8 cellular contexts compared by ENCODE assay signal in genomic region chr12:12791756-12792346, GRCh38. TPM values are rescaled to one million over a fixed set of nuclear protein-coding genes. Genes with fewer than 3 reads are reported as not detected.
A peak's percentile ranks its signal among the peaks of the same experiment; 100 is the strongest.
DNase-seq lines count a peak whose midpoint lies in the region; TF ChIP-seq lines count a peak whose summit lies in the region.

No MANE protein-coding gene starts in this region.

- H3K9me3 ChIP-seq in endocrine pancreas (ENCODE audit: control insufficient read depth, low read length) (no peaks in the 10 kb centered on the region), osteoblast (ENCODE audit: low read depth, low read length) (no peaks in the 10 kb centered on the region)

- H3K36me3 ChIP-seq in endocrine pancreas (ENCODE audit: control insufficient read depth, insufficient read depth, low read length), result no peaks in the 10 kb centered on the region
- H3K36me3 ChIP-seq in osteoblast (ENCODE audit: insufficient read depth, low read length), result no peaks in the 10 kb centered on the region

- no peaks in the 10 kb centered on the region for H3K4me1 ChIP-seq in endocrine pancreas (ENCODE audit: control insufficient read depth, insufficient read depth, low read length)
- H3K4me1 ChIP-seq in osteoblast (ENCODE audit: insufficient read depth, low read length), result peaks cover 24% of the 10 kb centered on the region

- peaks cover 1% of the 10 kb centered on the region for H3K36me3 Mint-ChIP-seq in activated T-helper 1 cell treated with anti-CD3 and anti-CD28 coated beads, Interleukin-12 subunit alpha, Interleukin-12 subunit beta, Interleukin-2, Interleukin-4 antibody, amounts not matched to agents 30 ng/mL and 10 ng/mL and 1 ng/mL, durations not matched to agents 14 hours and 24 hours and 36 hours (ENCODE audit: low read depth)

- H3K79me2 ChIP-seq in osteoblast (ENCODE audit: insufficient read depth, low read length), result peaks cover 13% of the 10 kb centered on the region

- peaks cover 26% of the 10 kb centered on the region for H3K4me1 Mint-ChIP-seq in activated T-helper 1 cell treated with anti-CD3 and anti-CD28 coated beads, Interleukin-12 subunit alpha, Interleukin-12 subunit beta, Interleukin-2, Interleukin-4 antibody, amounts not matched to agents 30 ng/mL and 10 ng/mL and 1 ng/mL, durations not matched to agents 14 hours and 24 hours and 36 hours (ENCODE audit: low read depth)

- no peaks in the 10 kb centered on the region for H3K9me3 Mint-ChIP-seq in activated T-helper 1 cell treated with anti-CD3 and anti-CD28 coated beads, Interleukin-12 subunit alpha, Interleukin-12 subunit beta, Interleukin-2, Interleukin-4 antibody, amounts not matched to agents 30 ng/mL and 10 ng/mL and 1 ng/mL, durations not matched to agents 14 hours and 24 hours and 36 hours

- intact Hi-C loops in activated T-helper 1 cell treated with anti-CD3 and anti-CD28 coated beads, Interleukin-12 subunit alpha, Interleukin-12 subunit beta, Interleukin-2, Interleukin-4 antibody, amounts not matched to agents 30 ng/mL and 10 ng/mL and 1 ng/mL, durations not matched to agents 14 hours and 24 hours and 36 hours (cut with micrococcal nuclease), result no loop called here

- H3K27me3 ChIP-seq in endocrine pancreas (ENCODE audit: control insufficient read depth, insufficient read depth, low read length) (no peaks in the 10 kb centered on the region), osteoblast (ENCODE audit: insufficient read depth, low read length) (no peaks in the 10 kb centered on the region)

- H3K27ac ChIP-seq in osteoblast (ENCODE audit: low read depth, low read length), result no peak overlapping the region

- H4K20me1 ChIP-seq in osteoblast (ENCODE audit: insufficient read depth, low read length), result no peaks in the 10 kb centered on the region

- H3K4me3 Mint-ChIP-seq in activated T-helper 1 cell treated with anti-CD3 and anti-CD28 coated beads, Interleukin-12 subunit alpha, Interleukin-12 subunit beta, Interleukin-2, Interleukin-4 antibody, amounts not matched to agents 30 ng/mL and 10 ng/mL and 1 ng/mL, durations not matched to agents 14 hours and 24 hours and 36 hours, result no peak overlapping the region

- DNase-seq in Daoy (ENCODE audit: low read depth), result peak; percentile 43
- peak; percentile 19 for DNase-seq in NCI-H345 treated with DMSO at 0.1 percent for 48 hours (lab: John Stamatoyannopoulos, UW; ENCODE audit: unreplicated experiment)
- DNase-seq in osteoblast (ENCODE audit: insufficient read length, low spot score, missing footprints), result peak; percentile 44
- DNase-seq in GM19240 (ENCODE audit: insufficient read length, low spot score), result no peak
- no peak for DNase-seq in activated T-helper 1 cell treated with anti-CD3 and anti-CD28 coated beads, Interleukin-12 subunit alpha, Interleukin-12 subunit beta, Interleukin-2, Interleukin-4 antibody, amounts not matched to agents 30 ng/mL and 10 ng/mL and 1 ng/mL, durations not matched to agents 14 hours and 24 hours and 36 hours (ENCODE audit: low spot score)
- no peak for DNase-seq in NOMO-1 treated with DMSO at 0.1 percent for 48 hours (lab: John Stamatoyannopoulos, UW; ENCODE audit: unreplicated experiment)
- DNase-seq in UCSD-AML1 (lab: John Stamatoyannopoulos, UW; ENCODE audit: unreplicated experiment), result no peak

- no peak overlapping the region for H3K9ac ChIP-seq in endocrine pancreas (ENCODE audit: control insufficient read depth, insufficient read depth, low read length)

- H3K4me3 ChIP-seq in endocrine pancreas (ENCODE audit: control insufficient read depth, insufficient read depth, low read length), result peak overlapping the region; percentile 55
- peak overlapping the region; percentile 6 for H3K4me3 ChIP-seq in osteoblast (ENCODE audit: insufficient read depth, low read length)

- H3K27me3 Mint-ChIP-seq in activated T-helper 1 cell treated with anti-CD3 and anti-CD28 coated beads, Interleukin-12 subunit alpha, Interleukin-12 subunit beta, Interleukin-2, Interleukin-4 antibody, amounts not matched to agents 30 ng/mL and 10 ng/mL and 1 ng/mL, durations not matched to agents 14 hours and 24 hours and 36 hours (ENCODE audit: insufficient read depth), result no peaks in the 10 kb centered on the region

- peak overlapping the region; percentile 7 for H2AFZ ChIP-seq in osteoblast (ENCODE audit: low read length)

- no peak overlapping the region for H3K27ac Mint-ChIP-seq in activated T-helper 1 cell treated with anti-CD3 and anti-CD28 coated beads, Interleukin-12 subunit alpha, Interleukin-12 subunit beta, Interleukin-2, Interleukin-4 antibody, amounts not matched to agents 30 ng/mL and 10 ng/mL and 1 ng/mL, durations not matched to agents 14 hours and 24 hours and 36 hours

- no peak for TF ChIP-seq CTCF in osteoblast (IDR thresholded peaks at IDR 0.05; ENCODE audit: extremely low read depth, low read depth, low read length)

- peak overlapping the region; percentile 19 for H3K4me2 ChIP-seq in osteoblast (ENCODE audit: insufficient read depth, low read length)

RNA-seq across cellular contexts. Expression of gene APOLD1, which starts 6.4 kb away (rescaled TPM):
- total RNA-seq in Daoy (2014; rRNA removed; shearing (Covaris generic)), result 8.4 and 10.2 TPM in 2 replicates
- total RNA-seq in osteoblast, result 3.2 and 3.3 TPM in 2 replicates
- total RNA-seq in activated T-helper 1 cell treated with anti-CD3 and anti-CD28 coated beads, Interleukin-12 subunit alpha, Interleukin-12 subunit beta, Interleukin-2, Interleukin-4 antibody, amounts not matched to agents 30 ng/mL and 10 ng/mL and 1 ng/mL, durations not matched to agents 14 hours and 24 hours and 36 hours, result 4.0 and 4.8 TPM in 2 replicates

RNA-seq across cellular contexts. Expression of gene DDX47, which starts 21.3 kb away (rescaled TPM):
- total RNA-seq in Daoy (2014; rRNA removed; shearing (Covaris generic)), result 229 and 269 TPM in 2 replicates
- 60.8 and 63.6 TPM in 2 replicates for total RNA-seq in osteoblast
- total RNA-seq in activated T-helper 1 cell treated with anti-CD3 and anti-CD28 coated beads, Interleukin-12 subunit alpha, Interleukin-12 subunit beta, Interleukin-2, Interleukin-4 antibody, amounts not matched to agents 30 ng/mL and 10 ng/mL and 1 ng/mL, durations not matched to agents 14 hours and 24 hours and 36 hours, result 120 and 127 TPM in 2 replicates

Comparison
In these comparisons a context has a peak if more than half of its experiments do, and no peak if none do; other contexts are left out.
1. DNase-seq: peak in Daoy (single experiment), NCI-H345 treated with DMSO at 0.1 percent for 48 hours (single experiment) and osteoblast (single experiment); none in GM19240 (single experiment), activated T-helper 1 cell treated with anti-CD3 and anti-CD28 coated beads, Interleukin-12 subunit alpha, Interleukin-12 subunit beta, Interleukin-2, Interleukin-4 antibody, amounts not matched to agents 30 ng/mL and 10 ng/mL and 1 ng/mL, durations not matched to agents 14 hours and 24 hours and 36 hours (single experiment), NOMO-1 treated with DMSO at 0.1 percent for 48 hours (single experiment) and UCSD-AML1 (single experiment).